Comparison of ENCODE assay signal across 1 cellular context in genomic region chr11:10708131-10708530, GRCh38.
TF ChIP-seq lines count a peak whose summit lies in the region.

No MANE protein-coding gene starts in this region.

TF ChIP-seq in IMR-90, 13 proteins besides CTCF, POLR2A, EP300 and RAD21 (continued from another document):
- TF ChIP-seq, protein P1, sequence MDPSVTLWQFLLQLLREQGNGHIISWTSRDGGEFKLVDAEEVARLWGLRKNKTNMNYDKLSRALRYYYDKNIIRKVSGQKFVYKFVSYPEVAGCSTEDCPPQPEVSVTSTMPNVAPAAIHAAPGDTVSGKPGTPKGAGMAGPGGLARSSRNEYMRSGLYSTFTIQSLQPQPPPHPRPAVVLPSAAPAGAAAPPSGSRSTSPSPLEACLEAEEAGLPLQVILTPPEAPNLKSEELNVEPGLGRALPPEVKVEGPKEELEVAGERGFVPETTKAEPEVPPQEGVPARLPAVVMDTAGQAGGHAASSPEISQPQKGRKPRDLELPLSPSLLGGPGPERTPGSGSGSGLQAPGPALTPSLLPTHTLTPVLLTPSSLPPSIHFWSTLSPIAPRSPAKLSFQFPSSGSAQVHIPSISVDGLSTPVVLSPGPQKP (IDR thresholded peaks at IDR 0.05; ENCODE audit: borderline replicate concordance, low read depth, low read length), result no peak
- TF ChIP-seq FOS (IDR thresholded peaks at IDR 0.05; ENCODE audit: low read depth, low read length) (no peak), MXI1 (IDR thresholded peaks at IDR 0.05; ENCODE audit: borderline replicate concordance, low read depth, low read length) (no peak), CEBPB (IDR thresholded peaks at IDR 0.05; ENCODE audit: low read depth, low read length) (no peak), RCOR1 (IDR thresholded peaks at IDR 0.05; ENCODE audit: insufficient replicate concordance, low read length) (no peak)
